Comparison of ENCODE assay signal across 27 cellular contexts in genomic region chr10:11851910-11852309, GRCh38.
"Had no signal": no experiment of that assay in that cellular context is flagged by ENCODE, and none has a peak within 500 bp of the region (broad histone marks: within the 10 kb centered on the region; RNA-seq: fewer than 3 reads in every experiment).

No MANE protein-coding gene starts in this region.

- H3K36me3 Mint-ChIP-seq: immature natural killer cell; natural killer cell treated with Interleukin-12 subunit alpha and Interleukin-12 subunit beta and Interleukin-15 and Interleukin-18, amount 100 ng/mL, for 72 hours; stimulated activated memory B cell treated with anti-CD40 and anti-IgM and Interleukin-4, amounts not matched to agents 10 μg/mL and 1 μg/mL and 100 μg/mL, for 72 hours had no signal

- H3K9me3 Mint-ChIP-seq: immature natural killer cell; naive thymus-derived CD4-positive, alpha-beta T cell; natural killer cell treated with Interleukin-12 subunit alpha and Interleukin-12 subunit beta and Interleukin-15 and Interleukin-18, amount 100 ng/mL, for 72 hours; stimulated activated memory B cell treated with anti-CD40 and anti-IgM and Interleukin-4, amounts not matched to agents 10 μg/mL and 1 μg/mL and 100 μg/mL, for 72 hours; stimulated activated naive CD8-positive, alpha-beta T cell treated with anti-CD3 and anti-CD28 coated beads, Interleukin-15, amount 100 ng/mL, for 72 hours; type B pancreatic cell had no signal

- H3K36me3 ChIP-seq: ovary, right atrium auricular region had no signal

- ATAC-seq: left colon; left lung; mucosa of descending colon; naive thymus-derived CD4-positive, alpha-beta T cell; natural killer cell treated with Interleukin-12 subunit alpha and Interleukin-12 subunit beta and Interleukin-15 and Interleukin-18, amount 100 ng/mL, for 72 hours; right lobe of liver; stimulated activated memory B cell treated with anti-CD40 and anti-IgM and Interleukin-4, amounts not matched to agents 10 μg/mL and 1 μg/mL and 100 μg/mL, for 72 hours; stimulated activated naive CD8-positive, alpha-beta T cell treated with anti-CD3 and anti-CD28 coated beads, Interleukin-15, amount 100 ng/mL, for 72 hours had no signal

- H3K27ac Mint-ChIP-seq: immature natural killer cell; naive thymus-derived CD4-positive, alpha-beta T cell; natural killer cell treated with Interleukin-12 subunit alpha and Interleukin-12 subunit beta and Interleukin-15 and Interleukin-18, amount 100 ng/mL, for 72 hours; progenitor cell of endocrine pancreas; stimulated activated memory B cell treated with anti-CD40 and anti-IgM and Interleukin-4, amounts not matched to agents 10 μg/mL and 1 μg/mL and 100 μg/mL, for 72 hours; stimulated activated naive CD8-positive, alpha-beta T cell treated with anti-CD3 and anti-CD28 coated beads, Interleukin-15, amount 100 ng/mL, for 72 hours; type B pancreatic cell had no signal

- H3K27me3 ChIP-seq: hepatocyte, left lung, ovary, right atrium auricular region, right lobe of liver, tibial nerve, vagina had no signal

- H3K4me1 Mint-ChIP-seq: immature natural killer cell; stimulated activated memory B cell treated with anti-CD40 and anti-IgM and Interleukin-4, amounts not matched to agents 10 μg/mL and 1 μg/mL and 100 μg/mL, for 72 hours; stimulated activated naive CD8-positive, alpha-beta T cell treated with anti-CD3 and anti-CD28 coated beads, Interleukin-15, amount 100 ng/mL, for 72 hours had no signal

- H3K4me1 ChIP-seq: left lung, right atrium auricular region, tibial nerve, vagina had no signal

- H3K4me2 ChIP-seq: hepatocyte, smooth muscle cell had no signal

- DNase-seq: immature natural killer cell; kidney; left colon; left lung; mesendoderm; midbrain; mucosa of descending colon; naive thymus-derived CD4-positive, alpha-beta T cell; ovary; right lobe of liver; stimulated activated CD4-positive, alpha-beta T cell treated with anti-CD3 and anti-CD28 coated beads, Interleukin-1b, Interleukin-23, amount 100 ng/mL, for 48 hours; stimulated activated CD4-positive, alpha-beta T cell treated with anti-CD3 and anti-CD28 coated beads, Interleukin-2, amount 100 ng/mL, for 48 hours; stimulated activated CD4-positive, alpha-beta T cell treated with anti-CD3 and anti-CD28 coated beads, Interleukin-4, amount 100 ng/mL, for 4 hours; stimulated activated CD8-positive, alpha-beta memory T cell treated with anti-CD3 and anti-CD28 coated beads, Interleukin-4, amount 100 ng/mL, for 48 hours; stimulated activated naive CD4-positive, alpha-beta T cell treated with Interleukin-2 at 50 U/mL for 16 hours; stimulated activated naive CD8-positive, alpha-beta T cell treated with anti-CD3 and anti-CD28 coated beads, Interleukin-15, amount 100 ng/mL, for 72 hours; substantia nigra had no signal

- H3K4me3 Mint-ChIP-seq: immature natural killer cell; naive thymus-derived CD4-positive, alpha-beta T cell; natural killer cell treated with Interleukin-12 subunit alpha and Interleukin-12 subunit beta and Interleukin-15 and Interleukin-18, amount 100 ng/mL, for 72 hours; stimulated activated memory B cell treated with anti-CD40 and anti-IgM and Interleukin-4, amounts not matched to agents 10 μg/mL and 1 μg/mL and 100 μg/mL, for 72 hours; stimulated activated naive CD8-positive, alpha-beta T cell treated with anti-CD3 and anti-CD28 coated beads, Interleukin-15, amount 100 ng/mL, for 72 hours; type B pancreatic cell had no signal

- H3K4me3 ChIP-seq: hepatocyte, left lung, lung, mucosa of descending colon, ovary, right atrium auricular region, right lobe of liver, smooth muscle cell, tibial nerve, vagina had no signal

- H3K9me3 ChIP-seq: left lung, mucosa of descending colon, ovary, right atrium auricular region, right lobe of liver, tibial nerve, vagina had no signal

- H3K27ac ChIP-seq: hepatocyte, left lung, ovary, right atrium auricular region, right lobe of liver, tibial nerve, vagina had no signal

- H3K27me3 Mint-ChIP-seq: progenitor cell of endocrine pancreas, type B pancreatic cell had no signal

- H2AFZ ChIP-seq: hepatocyte had no signal
